In the genomic region with DNA sequence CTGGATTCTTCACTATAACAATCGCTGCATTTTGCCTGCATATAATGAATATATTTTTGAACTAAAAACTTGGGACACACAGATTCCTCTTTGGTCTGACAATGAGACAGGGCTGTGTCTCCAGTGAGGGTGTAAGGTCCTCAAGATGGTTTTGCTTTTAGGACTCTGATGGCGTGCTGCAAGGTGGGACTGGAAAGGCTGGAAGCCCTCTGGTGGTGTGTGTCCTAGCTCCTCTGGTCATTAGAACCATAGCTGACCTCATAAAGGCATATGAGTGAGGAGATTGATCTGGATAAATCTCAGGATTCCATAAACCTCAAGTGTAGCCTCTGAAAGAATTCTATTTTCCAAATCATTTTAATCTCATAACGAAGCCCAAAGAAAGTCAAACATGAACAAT, we compare ENCODE assay signal across 1 cellular context.
TF ChIP-seq lines count a peak whose summit lies in the region.

No MANE protein-coding gene starts in this region.

TF ChIP-seq in IMR-90, 13 proteins besides CTCF, POLR2A, EP300 and RAD21:
- TF ChIP-seq RFX5 (IDR thresholded peaks at IDR 0.05; ENCODE audit: low read depth, low read length) = no peak
- TF ChIP-seq, protein P1, sequence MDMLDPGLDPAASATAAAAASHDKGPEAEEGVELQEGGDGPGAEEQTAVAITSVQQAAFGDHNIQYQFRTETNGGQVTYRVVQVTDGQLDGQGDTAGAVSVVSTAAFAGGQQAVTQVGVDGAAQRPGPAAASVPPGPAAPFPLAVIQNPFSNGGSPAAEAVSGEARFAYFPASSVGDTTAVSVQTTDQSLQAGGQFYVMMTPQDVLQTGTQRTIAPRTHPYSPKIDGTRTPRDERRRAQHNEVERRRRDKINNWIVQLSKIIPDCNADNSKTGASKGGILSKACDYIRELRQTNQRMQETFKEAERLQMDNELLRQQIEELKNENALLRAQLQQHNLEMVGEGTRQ (IDR thresholded peaks at IDR 0.05; ENCODE audit: low read depth, low read length) = no peak
- TF ChIP-seq ELK1 (IDR thresholded peaks at IDR 0.05; ENCODE audit: borderline replicate concordance, low read depth, low read length) = no peak
- TF ChIP-seq CHD1 (IDR thresholded peaks at IDR 0.05; ENCODE audit: low read depth, low read length) = no peak
- TF ChIP-seq FOS (IDR thresholded peaks at IDR 0.05; ENCODE audit: low read depth, low read length) = no peak
- TF ChIP-seq BHLHE40 (IDR thresholded peaks at IDR 0.05; ENCODE audit: low read depth, low read length) = no peak
- no peak for TF ChIP-seq MXI1 (IDR thresholded peaks at IDR 0.05; ENCODE audit: borderline replicate concordance, low read depth, low read length)
- TF ChIP-seq CEBPB (IDR thresholded peaks at IDR 0.05; ENCODE audit: low read depth, low read length) = no peak
- no peak for TF ChIP-seq RCOR1 (IDR thresholded peaks at IDR 0.05; ENCODE audit: insufficient replicate concordance, low read length)
- no peak for TF ChIP-seq NFE2L2 (IDR thresholded peaks at IDR 0.05; ENCODE audit: low read depth, low read length)
- TF ChIP-seq MAFK (IDR thresholded peaks at IDR 0.05; ENCODE audit: low read depth, low read length) = no peak
- TF ChIP-seq SMC3 (IDR thresholded peaks at IDR 0.05; ENCODE audit: low read depth, low read length) = no peak
TF ChIP-seq in IMR-90: peak in this region for 0.
